In genomic region chr1:73593379-73593778, GRCh38 we compare ENCODE assay signal across 8 cellular contexts.
DNase-seq lines count a peak whose midpoint lies in the region; ATAC-seq and TF ChIP-seq lines count a peak whose summit lies in the region.

No MANE protein-coding gene starts in this region.

- H3K4me3 ChIP-seq in H7 (ENCODE audit: insufficient read depth, low read depth, low read length), result no peak overlapping the region

- intact Hi-C loops in dendritic cell treated with granulocyte-macrophage colony-stimulating factor and Interleukin-4, amounts not matched to agents 40 ng/mL and 50 ng/mL, for 4 days (cut with micrococcal nuclease), result no loop called here

- peak overlapping the region; percentile 32 for H3K4me3 Mint-ChIP-seq in dendritic cell treated with granulocyte-macrophage colony-stimulating factor and Interleukin-4, amounts not matched to agents 40 ng/mL and 50 ng/mL, for 4 days
- no peak overlapping the region for H3K4me3 Mint-ChIP-seq in neural crest cell

- H3K4me1 Mint-ChIP-seq in dendritic cell treated with granulocyte-macrophage colony-stimulating factor and Interleukin-4, amounts not matched to agents 40 ng/mL and 50 ng/mL, for 4 days (ENCODE audit: low read depth), result peaks cover 19% of the 10 kb centered on the region
- H3K4me1 Mint-ChIP-seq in neural crest cell, result peaks cover 27% of the 10 kb centered on the region

- no peaks in the 10 kb centered on the region for H3K27me3 ChIP-seq in H7 (ENCODE audit: control insufficient read depth, insufficient read depth, low read length)

- TF ChIP-seq CTCF in neural crest cell (conservative IDR thresholded peaks at IDR 0.05), result no peak

- ATAC-seq in GM18519 (IDR thresholded peaks at IDR 0.05; ENCODE audit: low FRiP score, unreplicated experiment), result no peak

- H3K27ac Mint-ChIP-seq in dendritic cell treated with granulocyte-macrophage colony-stimulating factor and Interleukin-4, amounts not matched to agents 40 ng/mL and 50 ng/mL, for 4 days, result peak overlapping the region; percentile 55
- peak overlapping the region; percentile 83 for H3K27ac Mint-ChIP-seq in neural crest cell (ENCODE audit: unreplicated experiment)

- H3K27me3 Mint-ChIP-seq in dendritic cell treated with granulocyte-macrophage colony-stimulating factor and Interleukin-4, amounts not matched to agents 40 ng/mL and 50 ng/mL, for 4 days, result no peaks in the 10 kb centered on the region
- no peaks in the 10 kb centered on the region for H3K27me3 Mint-ChIP-seq in neural crest cell (ENCODE audit: low read depth)

- peaks cover 8% of the 10 kb centered on the region for H3K9me3 Mint-ChIP-seq in dendritic cell treated with granulocyte-macrophage colony-stimulating factor and Interleukin-4, amounts not matched to agents 40 ng/mL and 50 ng/mL, for 4 days
- peaks cover 5% of the 10 kb centered on the region for H3K9me3 Mint-ChIP-seq in neural crest cell

- DNase-seq in DMS153 (lab: John Stamatoyannopoulos, UW), result peak; percentile 72
- DNase-seq in NCI-H460 (ENCODE audit: extremely low read depth, low read depth), result peak; percentile 26
- DNase-seq in neural crest cell (ENCODE audit: low read depth, low spot score), result no peak
- no peak for DNase-seq in H7
- DNase-seq in NCI-H2171 (lab: John Stamatoyannopoulos, UW), result no peak
- no peak for DNase-seq in NCI-H1694 (lab: John Stamatoyannopoulos, UW)

- no peaks in the 10 kb centered on the region for H3K36me3 Mint-ChIP-seq in dendritic cell treated with granulocyte-macrophage colony-stimulating factor and Interleukin-4, amounts not matched to agents 40 ng/mL and 50 ng/mL, for 4 days (ENCODE audit: low read depth)
- peaks cover 6% of the 10 kb centered on the region for H3K36me3 Mint-ChIP-seq in neural crest cell (ENCODE audit: low read depth)

- H3K36me3 ChIP-seq in H7 (replicated peaks; ENCODE audit: control insufficient read depth, insufficient read depth, low read length), result no peaks in the 10 kb centered on the region

Comparison
In these comparisons a context has a peak if more than half of its experiments do, and no peak if none do; other contexts are left out.
1. DNase-seq: peak in DMS153 (single experiment) and NCI-H460 (single experiment); none in neural crest cell (single experiment), H7 (single experiment), NCI-H2171 (single experiment) and NCI-H1694 (single experiment).